ENCODE assay signal across 34 cellular contexts in genomic region chr9:28341913-28342312, GRCh38.
"Had no signal": no experiment of that assay in that cellular context is flagged by ENCODE, and none has a peak within 500 bp of the region (broad histone marks: within the 10 kb centered on the region; RNA-seq: fewer than 3 reads in every experiment).

No MANE protein-coding gene starts in this region.

- ATAC-seq: activated naive CD4-positive, alpha-beta T cell treated with anti-CD3 and anti-CD28 coated beads, Interleukin-2, amount 50 U/mL, for 72 hours; activated naive CD8-positive, alpha-beta T cell treated with anti-CD3 and anti-CD28 coated beads, Interleukin-2, amount 50 U/mL, for 24 hours; activated T-cell treated with anti-CD3 and anti-CD28 coated beads, Interleukin-2, amount 50 U/mL, for 4 hours; activated T-cell treated with anti-CD3 and anti-CD28 coated beads, Interleukin-2, amount 50 U/mL, for 72 hours; activated T-helper 17 cell treated with anti-CD3 and anti-CD28 coated beads, Interleukin-2, amount 50 U/mL, for 72 hours; body of pancreas had no signal

- FAIRE-seq: astrocyte, bronchial epithelial cell had no signal

- H3K4me3 ChIP-seq: adrenal gland, ascending aorta, body of pancreas, breast epithelium, cardiac muscle cell had no signal

- H3K9me3 ChIP-seq: adrenal gland, ascending aorta, body of pancreas, breast epithelium had no signal

- H3K36me3 ChIP-seq: adrenal gland, ascending aorta, brain microvascular endothelial cell, breast epithelium, cardiac muscle cell had no signal

- H3K27ac ChIP-seq: adrenal gland, ascending aorta, body of pancreas, brain microvascular endothelial cell, breast epithelium, cardiac muscle cell had no signal

- H3K27me3 ChIP-seq: adrenal gland, ascending aorta, body of pancreas, brain microvascular endothelial cell, breast epithelium, cardiac muscle cell had no signal

- DNase-seq: activated effector memory CD4-positive, alpha-beta T cell treated with anti-CD3 and anti-CD28 coated beads, Interleukin-2, amount 50 U/mL, for 16 hours; activated effector memory CD4-positive, alpha-beta T cell treated with Interleukin-2 at 50 U/mL for 16 hours; activated gamma-delta T cell; activated gamma-delta T cell treated with Interleukin-2 at 50 U/mL for 16 hours; activated naive CD4-positive, alpha-beta T cell; activated naive CD4-positive, alpha-beta T cell treated with anti-CD3 and anti-CD28 coated beads for 36 hours; activated naive CD4-positive, alpha-beta T cell treated with anti-CD3 and anti-CD28 coated beads, Interleukin-2, amount 10 ng/mL, durations not matched to agents 7 days and 5 days; activated naive CD4-positive, alpha-beta T cell treated with anti-CD3 and anti-CD28 coated beads, Interleukin-2, amount 50 U/mL, for 16 hours; activated naive CD4-positive, alpha-beta T cell treated with Interleukin-2 at 50 U/mL for 16 hours; activated naive CD8-positive, alpha-beta T cell treated with anti-CD3 and anti-CD28 coated beads for 36 hours; activated naive CD8-positive, alpha-beta T cell treated with anti-CD3 and anti-CD28 coated beads, Interleukin-2, amount 10 ng/mL, durations not matched to agents 7 days and 5 days; activated naive CD8-positive, alpha-beta T cell treated with anti-CD3 and anti-CD28 coated beads, Interleukin-2, amount 50 U/mL, for 24 hours; activated T-cell treated with anti-CD3 and anti-CD28 coated beads, Interleukin-2, amount 50 U/mL, for 1 hour; activated T-cell treated with anti-CD3 and anti-CD28 coated beads, Interleukin-2, amount 50 U/mL, for 24 hours; activated T-cell treated with anti-CD3 and anti-CD28 coated beads, Interleukin-2, amount 50 U/mL, for 4 hours; activated T-cell treated with anti-CD3 and anti-CD28 coated beads, Interleukin-2, amount 50 U/mL, for 48 hours; activated T-cell treated with anti-CD3 and anti-CD28 coated beads, Interleukin-2, amount 50 U/mL, for 72 hours; adrenal gland; amniotic stem cell; amygdala; anterior cingulate cortex; aorta; body of pancreas; brain microvascular endothelial cell; caudate nucleus; central memory CD4-positive, alpha-beta T cell; cerebellar nuclear complex had no signal

- H3K4me1 ChIP-seq: adrenal gland, ascending aorta, body of pancreas, breast epithelium had no signal
